In genomic region chr22:30398685-30399680, GRCh38 we compare ENCODE assay signal across 10 cellular contexts. TPM values are rescaled to one million over a fixed set of nuclear protein-coding genes. Genes with fewer than 3 reads are reported as not detected.
DNase-seq lines count a peak whose midpoint lies in the region; ATAC-seq and TF ChIP-seq lines count a peak whose summit lies in the region.
"Had no signal": no experiment of that assay in that cellular context is flagged by ENCODE, and none has a peak within 500 bp of the region (broad histone marks: within the 10 kb centered on the region; RNA-seq: fewer than 3 reads in every experiment).

No MANE protein-coding gene starts in this region.

- in situ Hi-C loops in ACHN (cut with HindIII; ENCODE audit: low pct_ligation_motif_present, low pct_unique_long_range_greater_than_20kb, low sequenced_read_pairs), result no loop called here

- H3K27me3 Mint-ChIP-seq in activated T-cell treated with anti-CD3 and anti-CD28 coated beads, Interleukin-2, amount 50 U/mL, for 24 hours, result peaks cover under 1% of the 10 kb centered on the region
- H3K27me3 Mint-ChIP-seq in activated CD8-positive, alpha-beta T cell treated with anti-CD3 and anti-CD28 coated beads, Interleukin-2, amount 10 ng/mL, durations not matched to agents 7 days and 5 days (ENCODE audit: low read depth), result no peaks in the 10 kb centered on the region

- H3K9me3 ChIP-seq in suprapubic skin, result no peaks in the 10 kb centered on the region
- H3K9me3 ChIP-seq: MG63 had no signal

- ATAC-seq in activated CD8-positive, alpha-beta T cell treated with anti-CD3 and anti-CD28 coated beads, Interleukin-2, amount 10 ng/mL, durations not matched to agents 7 days and 5 days, result no peak
- ATAC-seq in GM21526 (IDR thresholded peaks at IDR 0.05; ENCODE audit: low FRiP score, unreplicated experiment), result no peak

- H3K36me3 Mint-ChIP-seq in activated T-cell treated with anti-CD3 and anti-CD28 coated beads, Interleukin-2, amount 50 U/mL, for 24 hours (ENCODE audit: low read depth), result peaks cover 21% of the 10 kb centered on the region
- H3K36me3 Mint-ChIP-seq in activated CD8-positive, alpha-beta T cell treated with anti-CD3 and anti-CD28 coated beads, Interleukin-2, amount 10 ng/mL, durations not matched to agents 7 days and 5 days (ENCODE audit: low read depth), result peaks cover 7% of the 10 kb centered on the region

- no peaks in the 10 kb centered on the region for H3K36me3 ChIP-seq in suprapubic skin
- H3K36me3 ChIP-seq: MG63 had no signal

- TF ChIP-seq CTCF in fibroblast of mammary gland (conservative IDR thresholded peaks at IDR 0.05; ENCODE audit: control insufficient read depth, insufficient read depth, low read depth, low read length) (no peak), suprapubic skin (IDR thresholded peaks at IDR 0.05) (no peak)

- H3K4me3 ChIP-seq in fibroblast of mammary gland (ENCODE audit: control insufficient read depth, low read depth, low read length) (peak overlapping the region; percentile 78), suprapubic skin (peak overlapping the region; percentile 64)

- no peak for TF ChIP-seq POLR2A in suprapubic skin (IDR thresholded peaks at IDR 0.05)

- peak overlapping the region; percentile 75 for H3K27ac Mint-ChIP-seq in activated T-cell treated with anti-CD3 and anti-CD28 coated beads, Interleukin-2, amount 50 U/mL, for 24 hours
- H3K27ac Mint-ChIP-seq in activated CD8-positive, alpha-beta T cell treated with anti-CD3 and anti-CD28 coated beads, Interleukin-2, amount 10 ng/mL, durations not matched to agents 7 days and 5 days, result peak overlapping the region; percentile 26

- no peaks in the 10 kb centered on the region for H3K9me3 Mint-ChIP-seq in activated T-cell treated with anti-CD3 and anti-CD28 coated beads, Interleukin-2, amount 50 U/mL, for 24 hours
- no peaks in the 10 kb centered on the region for H3K9me3 Mint-ChIP-seq in activated CD8-positive, alpha-beta T cell treated with anti-CD3 and anti-CD28 coated beads, Interleukin-2, amount 10 ng/mL, durations not matched to agents 7 days and 5 days (ENCODE audit: insufficient read depth)

- TF ChIP-seq EP300 in suprapubic skin (IDR thresholded peaks at IDR 0.05), result no peak

- no peaks in the 10 kb centered on the region for H3K27me3 ChIP-seq in suprapubic skin
- H3K27me3 ChIP-seq: MG63 had no signal

- WGBS in suprapubic skin, result 54% methylated on average over 23 of the region's 25 CpGs

- no peak for DNase-seq in activated T-cell treated with anti-CD3 and anti-CD28 coated beads, Interleukin-2, amount 50 U/mL, for 24 hours
- DNase-seq in activated T-cell treated with anti-CD3 and anti-CD28 coated beads, Interleukin-2, amount 50 U/mL, for 48 hours, result no peak
- peak; percentile 38 for DNase-seq in activated CD8-positive, alpha-beta T cell treated with anti-CD3 and anti-CD28 coated beads, Interleukin-2, amount 10 ng/mL, durations not matched to agents 7 days and 5 days
- peak; percentile 57 for DNase-seq in fibroblast of mammary gland (ENCODE audit: low read depth)
- DNase-seq in suprapubic skin (ENCODE audit: low spot score in 2 of 2), result no peak
- no peak for DNase-seq in ACHN
- no peak for DNase-seq in activated CD4-positive, alpha-beta T cell treated with anti-CD3 and anti-CD28 coated beads, Interleukin-2, amount 50 U/mL, for 1 hour
- DNase-seq: AML-193 had no signal

- CTCF ChIA-PET in activated CD8-positive, alpha-beta T cell treated with anti-CD3 and anti-CD28 coated beads, Interleukin-2, amount 10 ng/mL, durations not matched to agents 7 days and 5 days (lab: Charles Lee), result interaction anchor here (0.6 to 17.8 kb wide), 6 partner anchors 8 to 109 kb away, joined by 3 to 346 read pairs (median 4); partner anchors contain the start of genes CASTOR1 and MTFP1

- H3K4me1 Mint-ChIP-seq in activated T-cell treated with anti-CD3 and anti-CD28 coated beads, Interleukin-2, amount 50 U/mL, for 24 hours (ENCODE audit: low read depth), result peaks cover 42% of the 10 kb centered on the region
- H3K4me1 Mint-ChIP-seq in activated CD8-positive, alpha-beta T cell treated with anti-CD3 and anti-CD28 coated beads, Interleukin-2, amount 10 ng/mL, durations not matched to agents 7 days and 5 days (ENCODE audit: low read depth), result peaks cover 36% of the 10 kb centered on the region

- H3K27ac ChIP-seq in suprapubic skin, result peak overlapping the region; percentile 40

- peaks cover 39% of the 10 kb centered on the region for H3K4me1 ChIP-seq in suprapubic skin

- peak overlapping the region; percentile 90 for H3K4me3 Mint-ChIP-seq in activated T-cell treated with anti-CD3 and anti-CD28 coated beads, Interleukin-2, amount 50 U/mL, for 24 hours
- peak overlapping the region; percentile 90 for H3K4me3 Mint-ChIP-seq in activated CD8-positive, alpha-beta T cell treated with anti-CD3 and anti-CD28 coated beads, Interleukin-2, amount 10 ng/mL, durations not matched to agents 7 days and 5 days

- POLR2A ChIA-PET in activated CD8-positive, alpha-beta T cell treated with anti-CD3 and anti-CD28 coated beads, Interleukin-2, amount 10 ng/mL, durations not matched to agents 7 days and 5 days (lab: Charles Lee), result interaction anchor here (0.8 to 2.0 kb wide), 3 partner anchors 22 to 40 kb away, joined by 3 to 8 read pairs (median 3); no protein-coding TSS in a partner anchor

RNA-seq across cellular contexts. Expression of gene SEC14L2, which starts 2.2 kb away (rescaled TPM):
- 10 to 100 TPM in 1 of 2 experiments, 1 to 10 TPM in 1; 9.7 to 13.1 TPM for total RNA-seq in activated CD8-positive, alpha-beta T cell treated with anti-CD3 and anti-CD28 coated beads, Interleukin-2, amount 10 ng/mL, durations not matched to agents 7 days and 5 days
- total RNA-seq in suprapubic skin, result 10 to 100 TPM in 3 of 4 donors, 1 to 10 TPM in 1; 8.9 to 19.9 (median 13.5) TPM

RNA-seq across cellular contexts. Expression of gene RNF215, which starts 11.8 kb away (rescaled TPM):
- total RNA-seq in activated CD8-positive, alpha-beta T cell treated with anti-CD3 and anti-CD28 coated beads, Interleukin-2, amount 10 ng/mL, durations not matched to agents 7 days and 5 days, result 10 to 100 TPM; 12.0 to 14.6 TPM
- total RNA-seq in suprapubic skin, result 10 to 100 TPM in 2 of 4 donors, 1 to 10 TPM in 2; 6.3 to 15.5 (median 10.2) TPM

RNA-seq across cellular contexts. Expression of gene MTFP1, which starts 26.6 kb away (rescaled TPM):
- total RNA-seq in activated CD8-positive, alpha-beta T cell treated with anti-CD3 and anti-CD28 coated beads, Interleukin-2, amount 10 ng/mL, durations not matched to agents 7 days and 5 days, result 10 to 100 TPM; 67.4 to 68.0 TPM
- 10 to 100 TPM in 1 of 4 donors, 1 to 10 TPM in 3; 2.5 to 13.7 (median 3.5) TPM for total RNA-seq in suprapubic skin

RNA-seq across cellular contexts. Expression of gene CCDC157, which starts 42.2 kb away (rescaled TPM):
- total RNA-seq in activated CD8-positive, alpha-beta T cell treated with anti-CD3 and anti-CD28 coated beads, Interleukin-2, amount 10 ng/mL, durations not matched to agents 7 days and 5 days, result 1 to 10 TPM; 4.3 to 5.0 TPM
- total RNA-seq in suprapubic skin, result 1 to 10 TPM; 2.2 to 4.7 (median 3.1) TPM

RNA-seq across cellular contexts. Expression of gene SF3A1, which starts 42.3 kb away (rescaled TPM):
- 100 to 1,000 TPM; 211 to 246 TPM for total RNA-seq in activated CD8-positive, alpha-beta T cell treated with anti-CD3 and anti-CD28 coated beads, Interleukin-2, amount 10 ng/mL, durations not matched to agents 7 days and 5 days
- 100 to 1,000 TPM; 112 to 208 (median 152) TPM for total RNA-seq in suprapubic skin

Comparison
In these comparisons a context has a peak if more than half of its experiments do, and no peak if none do; other contexts are left out.
1. DNase-seq: peak in activated CD8-positive, alpha-beta T cell treated with anti-CD3 and anti-CD28 coated beads, Interleukin-2, amount 10 ng/mL, durations not matched to agents 7 days and 5 days (single experiment) and fibroblast of mammary gland (single experiment); none in activated T-cell treated with anti-CD3 and anti-CD28 coated beads, Interleukin-2, amount 50 U/mL, for 24 hours (single experiment), activated T-cell treated with anti-CD3 and anti-CD28 coated beads, Interleukin-2, amount 50 U/mL, for 48 hours (0 of 2), suprapubic skin (0 of 2), ACHN (single experiment) and activated CD4-positive, alpha-beta T cell treated with anti-CD3 and anti-CD28 coated beads, Interleukin-2, amount 50 U/mL, for 1 hour (single experiment).
2. RNA of gene MTFP1, which starts 26.6 kb away (total RNA-seq): 67.4 to 68.0 TPM in activated CD8-positive, alpha-beta T cell treated with anti-CD3 and anti-CD28 coated beads, Interleukin-2, amount 10 ng/mL, durations not matched to agents 7 days and 5 days; 2.5 to 13.7 TPM in suprapubic skin; every median in the first group is over 4 times any median in the second.